Comparison of ENCODE assay signal across 11 cellular contexts in the genomic region with DNA sequence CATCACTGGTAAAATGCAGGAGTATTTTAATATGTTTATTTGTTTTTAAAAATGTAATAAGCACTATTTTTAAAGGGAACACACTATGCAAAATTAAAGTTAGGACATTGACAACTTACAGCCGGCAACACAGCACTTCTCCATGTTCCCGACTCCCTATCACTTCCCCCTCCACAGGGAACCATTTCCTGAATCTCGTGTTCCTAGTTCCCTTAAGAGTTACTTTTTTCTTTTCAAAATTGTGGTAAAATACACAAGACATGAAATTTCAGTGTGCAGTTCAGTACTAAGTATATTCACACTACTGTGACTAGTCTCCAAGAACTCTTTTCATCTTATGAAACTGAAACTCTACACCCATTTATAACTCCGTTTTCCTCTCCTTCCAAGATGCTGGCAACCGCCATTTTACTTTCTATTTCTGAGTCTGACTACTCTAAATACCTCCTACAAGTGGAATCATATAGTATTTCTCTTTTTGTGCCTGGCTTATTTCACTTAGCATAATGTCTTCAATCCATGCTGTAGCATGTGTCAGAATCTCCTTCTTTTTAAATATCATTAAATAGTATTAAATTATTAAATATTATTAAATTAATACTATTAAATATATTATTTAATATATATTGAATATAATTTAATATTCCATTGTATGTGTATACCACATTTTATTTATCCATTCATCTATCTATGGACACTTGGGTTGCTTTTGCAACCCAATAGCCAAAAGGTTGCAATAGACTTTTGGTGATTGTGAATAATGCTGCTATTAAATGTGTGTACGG. TPM values are rescaled to one million over a fixed set of nuclear protein-coding genes. Genes with fewer than 3 reads are reported as not detected.
DNase-seq lines count a peak whose midpoint lies in the region; ATAC-seq and TF ChIP-seq lines count a peak whose summit lies in the region.
"Had no signal": no experiment of that assay in that cellular context is flagged by ENCODE, and none has a peak within 500 bp of the region (broad histone marks: within the 10 kb centered on the region; RNA-seq: fewer than 3 reads in every experiment).

No MANE protein-coding gene starts in this region.

- POLR2A ChIA-PET in CD4-positive, alpha-beta memory T cell (lab: Charles Lee; ENCODE audit: partially characterized antibody): no interaction called here
- POLR2A ChIA-PET in HEK293T (lab: Yijun Ruan, JAX): no interaction called here
- POLR2A ChIA-PET in naive thymus-derived CD4-positive, alpha-beta T cell (lab: Charles Lee): no interaction called here

- intact Hi-C loops in CD4-positive, alpha-beta memory T cell (cut with micrococcal nuclease): no loop called here
- intact Hi-C loops in naive thymus-derived CD4-positive, alpha-beta T cell (cut with micrococcal nuclease): loop anchor here in 1 of 2 donors (2.0 kb wide), 1 partner anchor 25 kb away; a partner anchor contains a TSS

- H3K9me3 Mint-ChIP-seq in CD4-positive, alpha-beta memory T cell: no peaks in the 10 kb centered on the region
- no peaks in the 10 kb centered on the region for H3K9me3 Mint-ChIP-seq in activated naive CD8-positive, alpha-beta T cell treated with anti-CD3 and anti-CD28 coated beads for 36 hours
- H3K9me3 Mint-ChIP-seq in naive thymus-derived CD4-positive, alpha-beta T cell: peaks cover 0 to 2% (median 0%) of the 10 kb centered on the region in 11 donors

- H3K4me3 Mint-ChIP-seq in CD4-positive, alpha-beta memory T cell: peak overlapping the region in 7 of 8 donors; percentile 40 to 76 (median 60)
- peak overlapping the region; percentile 35 for H3K4me3 Mint-ChIP-seq in activated naive CD8-positive, alpha-beta T cell treated with anti-CD3 and anti-CD28 coated beads for 36 hours
- H3K4me3 Mint-ChIP-seq in naive thymus-derived CD4-positive, alpha-beta T cell: peak overlapping the region in 5 of 10 donors; percentile 14 to 85 (median 30)
- H3K4me3 Mint-ChIP-seq: brain had no signal

- no peaks in the 10 kb centered on the region for H3K36me3 ChIP-seq in CD4-positive, alpha-beta memory T cell (ENCODE audit: insufficient read depth, low read length)
- H3K36me3 ChIP-seq in naive thymus-derived CD4-positive, alpha-beta T cell (ENCODE audit: control insufficient read depth in 2 of 3, insufficient read depth in 3 of 3, low read length in 3 of 3): no peaks in the 10 kb centered on the region

- H3K27ac ChIP-seq in CD4-positive, alpha-beta memory T cell (ENCODE audit: low read depth, low read length): no peak overlapping the region
- no peak overlapping the region for H3K27ac ChIP-seq in naive thymus-derived CD4-positive, alpha-beta T cell (ENCODE audit: low read depth, low read length)

- DNase-seq in CD4-positive, alpha-beta memory T cell: peak in 3 of 5 donors; percentile 8 to 19 (median 12)
- DNase-seq in HEK293T (ENCODE audit: extremely low spot score): no peak
- DNase-seq in activated naive CD8-positive, alpha-beta T cell treated with anti-CD3 and anti-CD28 coated beads for 36 hours: no peak
- DNase-seq in naive thymus-derived CD4-positive, alpha-beta T cell: peak in 2 of 9 donors; percentile 4 to 18
- no peak for DNase-seq in Ammon's horn (ENCODE audit: low spot score)
- no peak for DNase-seq in amniotic stem cell (lab: John Stamatoyannopoulos, UW)
- DNase-seq in NCI-H128 (lab: John Stamatoyannopoulos, UW; ENCODE audit: unreplicated experiment): no peak
- DNase-seq: H7, substantia nigra had no signal

- peak overlapping the region in 4 of 7 donors; percentile 7 to 70 (median 54) for H3K27ac Mint-ChIP-seq in CD4-positive, alpha-beta memory T cell
- H3K27ac Mint-ChIP-seq in activated naive CD8-positive, alpha-beta T cell treated with anti-CD3 and anti-CD28 coated beads for 36 hours: peak overlapping the region; percentile 47
- peak overlapping the region in 4 of 9 donors; percentile 4 to 89 (median 57) for H3K27ac Mint-ChIP-seq in naive thymus-derived CD4-positive, alpha-beta T cell
- H3K27ac Mint-ChIP-seq: brain had no signal

- H3K4me1 ChIP-seq in CD4-positive, alpha-beta memory T cell (ENCODE audit: insufficient read depth, low read length): peaks cover 10% of the 10 kb centered on the region
- peaks cover 0 to 9% of the 10 kb centered on the region in 2 donors for H3K4me1 ChIP-seq in naive thymus-derived CD4-positive, alpha-beta T cell (ENCODE audit: control insufficient read depth in 2 of 2, insufficient read depth in 2 of 2, low read length in 2 of 2)

- no peak overlapping the region for H3K4me3 ChIP-seq in CD4-positive, alpha-beta memory T cell (ENCODE audit: low read length in 2 of 2)
- no peak overlapping the region for H3K4me3 ChIP-seq in naive thymus-derived CD4-positive, alpha-beta T cell (ENCODE audit: low read length)

- no peaks in the 10 kb centered on the region for H3K9me3 ChIP-seq in CD4-positive, alpha-beta memory T cell (ENCODE audit: control insufficient read depth in 1 of 2, low read length in 2 of 2)
- H3K9me3 ChIP-seq in naive thymus-derived CD4-positive, alpha-beta T cell (ENCODE audit: control insufficient read depth in 2 of 3, low read length in 3 of 3): no peaks in the 10 kb centered on the region

- H3K36me3 Mint-ChIP-seq in CD4-positive, alpha-beta memory T cell: no peaks in the 10 kb centered on the region
- H3K36me3 Mint-ChIP-seq in activated naive CD8-positive, alpha-beta T cell treated with anti-CD3 and anti-CD28 coated beads for 36 hours: no peaks in the 10 kb centered on the region
- peaks cover 0 to 11% (median 0%) of the 10 kb centered on the region in 5 donors for H3K36me3 Mint-ChIP-seq in naive thymus-derived CD4-positive, alpha-beta T cell
- H3K36me3 Mint-ChIP-seq: brain had no signal

- no peaks in the 10 kb centered on the region for H3K27me3 ChIP-seq in CD4-positive, alpha-beta memory T cell (ENCODE audit: insufficient read depth, low read length)
- peaks cover 0 to 3% of the 10 kb centered on the region in 2 donors for H3K27me3 ChIP-seq in naive thymus-derived CD4-positive, alpha-beta T cell (ENCODE audit: control insufficient read depth in 2 of 2, insufficient read depth in 2 of 2, low read length in 2 of 2)

- CTCF ChIA-PET in CD4-positive, alpha-beta memory T cell (lab: Charles Lee; ENCODE audit: partially characterized antibody): no interaction called here
- CTCF ChIA-PET in HEK293T (lab: Yijun Ruan, JAX): no interaction called here
- CTCF ChIA-PET in naive thymus-derived CD4-positive, alpha-beta T cell (lab: Charles Lee): interaction anchor here (1.5 kb wide), 1 partner anchor 15 kb away, joined by 4 read pairs; no protein-coding TSS in a partner anchor

- peak; percentile 65 for ATAC-seq in naive thymus-derived CD4-positive, alpha-beta T cell
- no peak for ATAC-seq in GM18517 (IDR thresholded peaks at IDR 0.05; ENCODE audit: unreplicated experiment)

- no peaks in the 10 kb centered on the region for H3K27me3 Mint-ChIP-seq in CD4-positive, alpha-beta memory T cell
- no peaks in the 10 kb centered on the region for H3K27me3 Mint-ChIP-seq in activated naive CD8-positive, alpha-beta T cell treated with anti-CD3 and anti-CD28 coated beads for 36 hours
- H3K27me3 Mint-ChIP-seq in naive thymus-derived CD4-positive, alpha-beta T cell: no peaks in the 10 kb centered on the region

- peaks cover 3 to 13% (median 9%) of the 10 kb centered on the region in 4 donors for H3K4me1 Mint-ChIP-seq in CD4-positive, alpha-beta memory T cell
- H3K4me1 Mint-ChIP-seq in activated naive CD8-positive, alpha-beta T cell treated with anti-CD3 and anti-CD28 coated beads for 36 hours: peaks cover 18% of the 10 kb centered on the region
- H3K4me1 Mint-ChIP-seq in naive thymus-derived CD4-positive, alpha-beta T cell: peaks cover 9 to 31% (median 11%) of the 10 kb centered on the region in 7 donors

TF ChIP-seq in HEK293T, 16 proteins besides CTCF, POLR2A, EP300 and RAD21:
- no peak for TF ChIP-seq CTBP1 (IDR thresholded peaks at IDR 0.05; ENCODE audit: borderline replicate concordance)
- 0 out of 2 replicates have a peak, but pooled peaks have one; percentile 22 for TF ChIP-seq L3MBTL2 (conservative IDR thresholded peaks at IDR 0.05)

RNA-seq across cellular contexts. Expression of a gene that starts 25.9 kb away (rescaled TPM):
- total RNA-seq in CD4-positive, alpha-beta memory T cell: 10 to 100 TPM; 38.0 to 42.9 TPM
- 10 to 100 TPM; 58.9 to 67.1 TPM for polyA plus RNA-seq in CD4-positive, alpha-beta memory T cell
- 10 to 100 TPM; 17.6 to 18.8 TPM for total RNA-seq in activated naive CD8-positive, alpha-beta T cell treated with anti-CD3 and anti-CD28 coated beads for 36 hours
- 10 to 100 TPM; 28.2 to 32.1 (median 28.8) TPM for total RNA-seq in naive thymus-derived CD4-positive, alpha-beta T cell
- 10 to 100 TPM; 27.7 to 30.5 TPM for polyA plus RNA-seq in naive thymus-derived CD4-positive, alpha-beta T cell

Comparison
In these comparisons a context has a peak if more than half of its experiments do, and no peak if none do; other contexts are left out.
1. DNase-seq: peak in CD4-positive, alpha-beta memory T cell (3 of 5); none in HEK293T (single experiment), activated naive CD8-positive, alpha-beta T cell treated with anti-CD3 and anti-CD28 coated beads for 36 hours (single experiment), Ammon's horn (single experiment), amniotic stem cell (single experiment) and NCI-H128 (single experiment).